ENCODE assay signal across 9 cellular contexts in genomic region chr2:156340377-156340776, GRCh38. TPM values are rescaled to one million over a fixed set of nuclear protein-coding genes. Genes with fewer than 3 reads are reported as not detected.
DNase-seq lines count a peak whose midpoint lies in the region; ATAC-seq and TF ChIP-seq lines count a peak whose summit lies in the region.
"Had no signal": no experiment of that assay in that cellular context is flagged by ENCODE, and none has a peak within 500 bp of the region (broad histone marks: within the 10 kb centered on the region; RNA-seq: fewer than 3 reads in every experiment).

No MANE protein-coding gene starts in this region.

- peak overlapping the region; percentile 93 for H3K4me3 Mint-ChIP-seq in activated CD4-positive, alpha-beta T cell treated with anti-CD3 and anti-CD28 coated beads, Interleukin-2, amount 10 ng/mL, durations not matched to agents 24 days and 14 days
- H3K4me3 Mint-ChIP-seq in T-helper 17 cell = peak overlapping the region; percentile 96
- H3K4me3 Mint-ChIP-seq in glutamatergic neuron (ENCODE audit: unreplicated experiment) = peak overlapping the region; percentile 91

- TF ChIP-seq POLR2A in suprapubic skin (IDR thresholded peaks at IDR 0.05) = no peak

- H3K27me3 ChIP-seq in suprapubic skin = no peaks in the 10 kb centered on the region
- H3K27me3 ChIP-seq: BE2C had no signal

- peak; percentile 65 for DNase-seq in activated CD4-positive, alpha-beta T cell treated with anti-CD3 and anti-CD28 coated beads, Interleukin-2, amount 10 ng/mL, durations not matched to agents 24 days and 14 days
- no peak for DNase-seq in activated CD4-positive, alpha-beta T cell treated with anti-CD3 and anti-CD28 coated beads, Interleukin-2, amount 50 U/mL, for 4 hours
- DNase-seq in T-helper 17 cell = no peak
- DNase-seq in glutamatergic neuron = no peak
- no peak for DNase-seq in suprapubic skin (ENCODE audit: low spot score in 2 of 2)
- no peak for DNase-seq in NCI-H2196 treated with DMSO at 0.1 percent for 48 hours (lab: John Stamatoyannopoulos, UW; ENCODE audit: unreplicated experiment)
- no peak for DNase-seq in cerebellar nuclear complex (lab: John Stamatoyannopoulos, UW)
- DNase-seq: BE2C had no signal

- peak overlapping the region; percentile 100 for H3K27ac ChIP-seq in suprapubic skin

- intact Hi-C loops in activated CD4-positive, alpha-beta T cell treated with anti-CD3 and anti-CD28 coated beads, Interleukin-2, amount 10 ng/mL, durations not matched to agents 24 days and 14 days (cut with micrococcal nuclease) = loop anchor here (2.0 to 5.0 kb wide), 3 partner anchors 197 to 1558 kb away; partner anchors contain the start of gene CYTIP

- peaks cover 3% of the 10 kb centered on the region for H3K36me3 Mint-ChIP-seq in activated CD4-positive, alpha-beta T cell treated with anti-CD3 and anti-CD28 coated beads, Interleukin-2, amount 10 ng/mL, durations not matched to agents 24 days and 14 days (ENCODE audit: low read depth)
- H3K36me3 Mint-ChIP-seq in T-helper 17 cell (ENCODE audit: low read depth) (no peaks in the 10 kb centered on the region), glutamatergic neuron (ENCODE audit: unreplicated experiment) (no peaks in the 10 kb centered on the region)

- H3K27me3 Mint-ChIP-seq in activated CD4-positive, alpha-beta T cell treated with anti-CD3 and anti-CD28 coated beads, Interleukin-2, amount 10 ng/mL, durations not matched to agents 24 days and 14 days = no peaks in the 10 kb centered on the region
- H3K27me3 Mint-ChIP-seq in T-helper 17 cell (no peaks in the 10 kb centered on the region), glutamatergic neuron (ENCODE audit: unreplicated experiment) (peaks cover 16% of the 10 kb centered on the region)

- peak overlapping the region; percentile 99 for H3K27ac Mint-ChIP-seq in activated CD4-positive, alpha-beta T cell treated with anti-CD3 and anti-CD28 coated beads, Interleukin-2, amount 10 ng/mL, durations not matched to agents 24 days and 14 days
- H3K27ac Mint-ChIP-seq in T-helper 17 cell (peak overlapping the region; percentile 95), glutamatergic neuron (ENCODE audit: unreplicated experiment) (peak overlapping the region; percentile 17)

- WGBS in suprapubic skin = 61% methylated on average over 1 of the region's 1 CpG

- no peaks in the 10 kb centered on the region for H3K36me3 ChIP-seq in suprapubic skin
- H3K36me3 ChIP-seq: BE2C had no signal

- H3K4me3 ChIP-seq in suprapubic skin = peak overlapping the region; percentile 95

- no peak for TF ChIP-seq EP300 in suprapubic skin (IDR thresholded peaks at IDR 0.05)

- H3K9me3 Mint-ChIP-seq in activated CD4-positive, alpha-beta T cell treated with anti-CD3 and anti-CD28 coated beads, Interleukin-2, amount 10 ng/mL, durations not matched to agents 24 days and 14 days = no peaks in the 10 kb centered on the region
- H3K9me3 Mint-ChIP-seq in glutamatergic neuron (ENCODE audit: unreplicated experiment) = peaks cover 13% of the 10 kb centered on the region

- H3K4me1 ChIP-seq in suprapubic skin = peaks cover 22% of the 10 kb centered on the region
- H3K4me1 ChIP-seq: BE2C had no signal

- ATAC-seq in T-helper 17 cell (no peak), HG03354 (IDR thresholded peaks at IDR 0.05; ENCODE audit: poor library complexity, severe bottlenecking, unreplicated experiment) (no peak)

- TF ChIP-seq CTCF in glutamatergic neuron (IDR thresholded peaks at IDR 0.05; ENCODE audit: partially characterized antibody, unreplicated experiment) (no peak), suprapubic skin (IDR thresholded peaks at IDR 0.05) (no peak)

- peaks cover 53% of the 10 kb centered on the region for H3K4me1 Mint-ChIP-seq in activated CD4-positive, alpha-beta T cell treated with anti-CD3 and anti-CD28 coated beads, Interleukin-2, amount 10 ng/mL, durations not matched to agents 24 days and 14 days
- H3K4me1 Mint-ChIP-seq in T-helper 17 cell (peaks cover 15% of the 10 kb centered on the region), glutamatergic neuron (ENCODE audit: low read depth, unreplicated experiment) (peaks cover 18% of the 10 kb centered on the region)

- H3K9me3 ChIP-seq in T-helper 17 cell (ENCODE audit: control insufficient read depth, low read length, poor library complexity, severe bottlenecking) (no peaks in the 10 kb centered on the region), suprapubic skin (no peaks in the 10 kb centered on the region)
- H3K9me3 ChIP-seq: BE2C had no signal

RNA-seq across cellular contexts. Expression of gene NR4A2, which starts 7.9 kb away (rescaled TPM):
- 13.2 and 14.1 TPM in 2 replicates for total RNA-seq in activated CD4-positive, alpha-beta T cell treated with anti-CD3 and anti-CD28 coated beads, Interleukin-2, amount 10 ng/mL, durations not matched to agents 24 days and 14 days
- 100 to 1,000 TPM; 213 to 250 TPM for total RNA-seq in T-helper 17 cell
- total RNA-seq in glutamatergic neuron (ENCODE audit: unreplicated experiment) = 2.2 TPM
- 10 to 100 TPM in 3 of 4 donors, 1 to 10 TPM in 1; 9.5 to 21.7 (median 19.8) TPM for total RNA-seq in suprapubic skin

Comparison
In these comparisons a context has a peak if more than half of its experiments do, and no peak if none do; other contexts are left out.
1. H3K27ac Mint-ChIP-seq: peak in every context shown above with its lines; median percentile 99 in activated CD4-positive, alpha-beta T cell treated with anti-CD3 and anti-CD28 coated beads, Interleukin-2, amount 10 ng/mL, durations not matched to agents 24 days and 14 days; 95 in T-helper 17 cell; 17 in glutamatergic neuron.
2. RNA of gene NR4A2, which starts 7.9 kb away (total RNA-seq): 213 to 250 TPM in T-helper 17 cell; 9.5 to 21.7 TPM in suprapubic skin, 13.2 to 14.1 TPM in activated CD4-positive, alpha-beta T cell treated with anti-CD3 and anti-CD28 coated beads, Interleukin-2, amount 10 ng/mL, durations not matched to agents 24 days and 14 days and 2.2 TPM in glutamatergic neuron (single experiment); every median in the first group is over 4 times any median in the second.
3. Peak in every context shown above with its lines, with median percentiles within 50 percentile points of each other: H3K4me3 Mint-ChIP-seq.